ENCODE assay signal across 8 cellular contexts in the genomic region with DNA sequence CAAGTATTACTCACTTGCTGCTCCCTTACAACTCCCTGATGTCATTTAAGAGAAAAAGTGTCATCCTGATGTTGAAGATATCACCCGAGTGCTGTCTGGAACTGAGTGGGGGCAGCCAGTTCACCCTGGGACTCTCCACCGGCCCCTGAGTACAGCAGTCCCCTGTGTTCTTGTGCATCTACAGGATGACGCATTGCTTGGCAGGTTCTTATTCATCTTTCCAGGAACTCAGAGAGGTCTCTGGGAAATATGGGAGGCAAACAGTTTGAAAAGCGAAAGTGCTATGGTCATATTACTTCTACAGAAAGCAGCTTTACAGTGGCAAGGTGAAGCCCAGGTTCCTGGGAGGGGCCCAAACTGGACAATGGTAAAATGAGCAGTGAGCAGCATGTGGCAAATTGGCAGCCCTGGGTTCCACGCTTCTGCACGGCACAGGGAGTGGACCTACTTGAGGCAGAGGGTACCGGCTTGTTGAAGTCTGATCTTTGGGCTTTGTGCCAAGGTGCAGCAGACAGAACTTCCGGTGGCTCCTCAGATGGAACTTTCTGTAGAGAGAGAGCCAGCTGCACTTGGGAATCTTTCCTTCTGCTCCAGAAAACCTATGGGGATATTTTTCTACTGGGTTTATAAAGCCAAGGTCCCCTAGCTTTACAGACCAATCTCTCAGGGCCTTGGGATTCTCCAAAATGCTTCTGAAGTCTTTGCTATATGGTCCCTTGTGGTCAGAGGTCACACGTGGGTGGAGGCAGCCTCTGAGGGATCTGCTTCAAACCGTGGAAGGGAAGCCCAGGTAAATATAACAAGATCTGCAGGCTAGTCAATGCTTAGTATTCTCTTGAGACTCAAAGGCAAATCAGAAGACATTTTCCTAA.
DNase-seq lines count a peak whose midpoint lies in the region; ATAC-seq, FAIRE-seq and TF ChIP-seq lines count a peak whose summit lies in the region.
"Had no signal": no experiment of that assay in that cellular context is flagged by ENCODE, and none has a peak within 500 bp of the region (broad histone marks: within the 10 kb centered on the region; RNA-seq: fewer than 3 reads in every experiment).

No MANE protein-coding gene starts in this region.

- in situ Hi-C loops in HepG2 (cut with HindIII; ENCODE audit: extremely low pct_ligation_motif_present, low pct_unique_long_range_greater_than_20kb) = no loop called here

- H3K4me2 ChIP-seq in HepG2 (ENCODE audit: low read depth, low read length) = 0 out of 2 replicates have a peak overlapping the region, but pooled peaks have one; percentile 12

- intact Hi-C loops in HepG2 (cut with micrococcal nuclease; ENCODE audit: unreplicated experiment) = no loop called here
- intact Hi-C loops in tibial artery (cut with DNase I; ENCODE audit: low total_unique reads) = no loop called here

- FAIRE-seq in HepG2 (lab: Jason Lieb, UNC) = no peak
- FAIRE-seq: endometrium had no signal

- WGBS in HepG2 (ENCODE audit: low lambda C conversion rate) = 7% methylated on average over 7 of the region's 10 CpGs

- TF ChIP-seq POLR2A in HepG2 (IDR thresholded peaks at IDR 0.05; ENCODE audit: insufficient read depth in 1 of 2, low read depth in 2 of 2, low read length in 2 of 2) = no peak

- ATAC-seq in HepG2 (no peak), GM19452 (IDR thresholded peaks at IDR 0.05; ENCODE audit: unreplicated experiment) (no peak)

- H3K9me3 ChIP-seq in HepG2 (ENCODE audit: low read length) (no peaks in the 10 kb centered on the region), tibial artery (no peaks in the 10 kb centered on the region)

- POLR2A ChIA-PET in HepG2 (lab: Yijun Ruan, JAX) = no interaction called here

- no peaks in the 10 kb centered on the region for H4K20me1 ChIP-seq in HepG2 (ENCODE audit: insufficient read depth, low read length)

- H3K4me3 ChIP-seq in HepG2 (replicated peaks in 1 of 3; ENCODE audit: insufficient read depth in 1 of 3, low read depth in 2 of 3, low read length in 3 of 3) (no peak overlapping the region), tibial artery (no peak overlapping the region)

- TF ChIP-seq CTCF in HepG2 (CRISPR knock-in tag; IDR thresholded peaks at IDR 0.05) (no peak), tibial artery (IDR thresholded peaks at IDR 0.05) (no peak)

- H3K36me3 ChIP-seq in HepG2 (replicated peaks in 1 of 2; ENCODE audit: control insufficient read depth in 1 of 2, insufficient read depth in 2 of 2, low read length in 2 of 2) (no peaks in the 10 kb centered on the region), tibial artery (no peaks in the 10 kb centered on the region)

- no peak overlapping the region for H3K27ac ChIP-seq in HepG2 (ENCODE audit: extremely low read length, insufficient read depth, low read length)
- H3K27ac ChIP-seq in tibial artery = no peak overlapping the region

- DNase-seq in T follicular helper cell (ENCODE audit: low read depth) = peak; percentile 15
- peak; percentile 61 for DNase-seq in activated T-cell treated with anti-CD3 and anti-CD28 coated beads for 4 hours
- DNase-seq in HepG2 (ENCODE audit: low spot score) = no peak
- DNase-seq in stimulated activated CD8-positive, alpha-beta memory T cell treated with anti-CD3 and anti-CD28 coated beads, Interleukin-7, amount 100 ng/mL, for 48 hours (ENCODE audit: extremely low read depth in 1 of 2, low read depth in 1 of 2) = peak; percentile 73 to 91
- DNase-seq in tibial artery = no peak
- DNase-seq in anterior cingulate cortex (lab: John Stamatoyannopoulos, UW) = no peak

- no peak for TF ChIP-seq RAD21 in HepG2 (CRISPR knock-in tag; IDR thresholded peaks at IDR 0.05)

- H3K79me2 ChIP-seq in HepG2 (ENCODE audit: insufficient read depth, low read length) = no peaks in the 10 kb centered on the region

- no peaks in the 10 kb centered on the region for H3K27me3 ChIP-seq in HepG2 (ENCODE audit: control insufficient read depth in 1 of 2, insufficient read depth in 2 of 2, low read length in 2 of 2)
- no peaks in the 10 kb centered on the region for H3K27me3 ChIP-seq in tibial artery

- no peak overlapping the region for H2AFZ ChIP-seq in HepG2 (ENCODE audit: low read length)

- H3K4me1 ChIP-seq in HepG2 (ENCODE audit: insufficient read depth, low read length) = no peaks in the 10 kb centered on the region
- peaks cover 0 to 3% (median 0%) of the 10 kb centered on the region in 4 donors for H3K4me1 ChIP-seq in tibial artery

- BruUV-seq in HepG2 (replicated peaks; lab: Mats Ljungman, UMichigan) = no TSS peak

- CTCF ChIA-PET in HepG2 (lab: Yijun Ruan, JAX; ENCODE audit: low intra/inter-chr PET ratio, low total read pairs) = no interaction called here

- no peak for TF ChIP-seq EP300 in HepG2 (IDR thresholded peaks at IDR 0.05; ENCODE audit: low read depth in 2 of 2, low read length in 2 of 2)
- no peak for TF ChIP-seq EP300 in HepG2 (CRISPR knock-in tag; IDR thresholded peaks at IDR 0.05; ENCODE audit: borderline replicate concordance)

- H3K9ac ChIP-seq in HepG2 (ENCODE audit: insufficient read depth, low read depth, low read length) = no peak overlapping the region

TF ChIP-seq in HepG2, 621 proteins besides CTCF, POLR2A, EP300 and RAD21:
- TF ChIP-seq GABPA (IDR thresholded peaks at IDR 0.05; ENCODE audit: low read depth, low read length) (no peak), GABPA (CRISPR knock-in tag; IDR thresholded peaks at IDR 0.05; ENCODE audit: low read depth) (peak; percentile 36; the same call in 1 of the 2 replicates), FOXM1 (CRISPR knock-in tag; IDR thresholded peaks at IDR 0.05) (no peak)
TF ChIP-seq in HepG2: peak in this region for 1.

Comparison
In these comparisons a context has a peak if more than half of its experiments do, and no peak if none do; other contexts are left out.
1. DNase-seq: peak in T follicular helper cell (single experiment), activated T-cell treated with anti-CD3 and anti-CD28 coated beads for 4 hours (single experiment) and stimulated activated CD8-positive, alpha-beta memory T cell treated with anti-CD3 and anti-CD28 coated beads, Interleukin-7, amount 100 ng/mL, for 48 hours (2 of 2); none in HepG2 (single experiment), tibial artery (0 of 2) and anterior cingulate cortex (0 of 58).